Comparison of ENCODE assay signal across 23 cellular contexts in genomic region chr5:112348915-112349314, GRCh38.
"Had no signal": no experiment of that assay in that cellular context is flagged by ENCODE, and none has a peak within 500 bp of the region (broad histone marks: within the 10 kb centered on the region; RNA-seq: fewer than 3 reads in every experiment).

No MANE protein-coding gene starts in this region.

- H3K27me3 ChIP-seq: MG63 had no signal

- DNase-seq: Karpas-422; KBM-7; MG63; NCI-H1092 treated with DMSO at 0.1 percent for 48 hours; NCI-H1436; NCI-H187; NCI-H2029; NCI-H2081 treated with DMSO at 0.1 percent for 48 hours; NCI-H2171; NCI-H226; NCI-H446; NCI-H510A; NCI-H524 treated with DMSO at 0.1 percent for 48 hours; NCI-H69; NCI-H774; NK-92 treated with Interleukin-12 subunit alpha and Interleukin-12 subunit beta, amount 100 ng/mL, for 24 hours; Right ventricle myocardium superior; RPMI8226; SIG-M5; SK-N-SH; SW 1271; T-cell had no signal

- H3K4me3 ChIP-seq: MG63 had no signal

- H3K9ac ChIP-seq: SK-N-SH had no signal

- H3K36me3 ChIP-seq: MG63 had no signal

- H3K4me2 ChIP-seq: SK-N-SH had no signal

- H3K9me2 ChIP-seq: SK-N-SH had no signal

- H3K9me3 ChIP-seq: MG63, SK-N-SH had no signal

- H3K4me3 Mint-ChIP-seq: T-cell had no signal

- H3K27ac Mint-ChIP-seq: T-cell had no signal

- H3K36me3 Mint-ChIP-seq: T-cell had no signal

- H3K4me1 Mint-ChIP-seq: T-cell had no signal

- H3K9me3 Mint-ChIP-seq: T-cell had no signal

- ATAC-seq: T-cell had no signal

- FAIRE-seq: RCC 7860 had no signal
